10 cellular contexts compared by ENCODE assay signal in genomic region chr3:48655586-48655985, GRCh38. TPM values are rescaled to one million over a fixed set of nuclear protein-coding genes. Genes with fewer than 3 reads are reported as not detected.
DNase-seq lines count a peak whose midpoint lies in the region; ATAC-seq lines count a peak whose summit lies in the region.
"Had no signal": no experiment of that assay in that cellular context is flagged by ENCODE, and none has a peak within 500 bp of the region (broad histone marks: within the 10 kb centered on the region; RNA-seq: fewer than 3 reads in every experiment).

No MANE protein-coding gene starts in this region.

- H3K4me1 Mint-ChIP-seq in CD4-positive, CD25-positive, alpha-beta regulatory T cell, result peaks cover 0 to 22% (median 6%) of the 10 kb centered on the region in 4 donors
- peaks cover 22% of the 10 kb centered on the region for H3K4me1 Mint-ChIP-seq in activated CD4-positive, alpha-beta T cell treated with anti-CD3 and anti-CD28 coated beads, Interleukin-2, amount 10 ng/mL, durations not matched to agents 24 days and 14 days

- peaks cover 4% of the 10 kb centered on the region for H3K27me3 Mint-ChIP-seq in CD4-positive, CD25-positive, alpha-beta regulatory T cell
- peaks cover 2% of the 10 kb centered on the region for H3K27me3 Mint-ChIP-seq in activated CD4-positive, alpha-beta T cell treated with anti-CD3 and anti-CD28 coated beads, Interleukin-2, amount 10 ng/mL, durations not matched to agents 24 days and 14 days

- no peak overlapping the region for H3K9ac ChIP-seq in skeletal muscle tissue (ENCODE audit: low read depth in 1 of 3, low read length in 3 of 3)

- peak overlapping the region; percentile 83 for H3K27ac ChIP-seq in CD4-positive, CD25-positive, alpha-beta regulatory T cell (ENCODE audit: insufficient read depth, low read length, poor library complexity, severe bottlenecking)
- H3K27ac ChIP-seq in epithelial cell of prostate (peak overlapping the region; percentile 35), skeletal muscle tissue (ENCODE audit: low read depth, low read length) (no peak overlapping the region)
- H3K27ac ChIP-seq: SJSA1 had no signal

- H3K4me1 ChIP-seq in CD4-positive, CD25-positive, alpha-beta regulatory T cell (ENCODE audit: control insufficient read depth, insufficient read depth, low read length, poor library complexity, severe bottlenecking), result peaks cover 22% of the 10 kb centered on the region
- H3K4me1 ChIP-seq in skeletal muscle tissue (ENCODE audit: control insufficient read depth in 3 of 3, insufficient read depth in 3 of 3, low read length in 3 of 3), result peaks cover 3 to 20% (median 6%) of the 10 kb centered on the region in 3 donors

- no peaks in the 10 kb centered on the region for H3K36me3 Mint-ChIP-seq in CD4-positive, CD25-positive, alpha-beta regulatory T cell
- peaks cover 8% of the 10 kb centered on the region for H3K36me3 Mint-ChIP-seq in activated CD4-positive, alpha-beta T cell treated with anti-CD3 and anti-CD28 coated beads, Interleukin-2, amount 10 ng/mL, durations not matched to agents 24 days and 14 days (ENCODE audit: low read depth)

- ATAC-seq in CD4-positive, CD25-positive, alpha-beta regulatory T cell (ENCODE audit: low read depth in 2 of 2), result peak; percentile 36 to 44
- ATAC-seq in GM18511 (IDR thresholded peaks at IDR 0.05; ENCODE audit: unreplicated experiment), result no peak
- ATAC-seq in GM19452 (IDR thresholded peaks at IDR 0.05; ENCODE audit: unreplicated experiment), result no peak

- peak overlapping the region; percentile 53 for H3K4me3 ChIP-seq in CD4-positive, CD25-positive, alpha-beta regulatory T cell (ENCODE audit: low read depth, low read length)
- H3K4me3 ChIP-seq in skeletal muscle tissue (ENCODE audit: low read length in 3 of 3), result peak overlapping the region in 2 of 3 donors; percentile 22 to 67

- peak overlapping the region; percentile 81 to 89 (median 88) for H3K27ac Mint-ChIP-seq in CD4-positive, CD25-positive, alpha-beta regulatory T cell
- H3K27ac Mint-ChIP-seq in activated CD4-positive, alpha-beta T cell treated with anti-CD3 and anti-CD28 coated beads, Interleukin-2, amount 10 ng/mL, durations not matched to agents 24 days and 14 days, result peak overlapping the region; percentile 92

- H3K27me3 ChIP-seq in CD4-positive, CD25-positive, alpha-beta regulatory T cell (ENCODE audit: control insufficient read depth, insufficient read depth, low read length), result no peaks in the 10 kb centered on the region
- H3K27me3 ChIP-seq in skeletal muscle tissue (ENCODE audit: control insufficient read depth in 3 of 3, insufficient read depth in 3 of 3, low read length in 3 of 3), result peaks cover 14 to 35% (median 30%) of the 10 kb centered on the region in 3 donors
- H3K27me3 ChIP-seq: SJSA1 had no signal

- H3K9me3 ChIP-seq in CD4-positive, CD25-positive, alpha-beta regulatory T cell (ENCODE audit: control insufficient read depth in 2 of 2, low read length in 2 of 2), result no peaks in the 10 kb centered on the region
- H3K9me3 ChIP-seq in skeletal muscle tissue (ENCODE audit: control insufficient read depth in 3 of 3, low read length in 3 of 3), result no peaks in the 10 kb centered on the region
- H3K9me3 ChIP-seq: SJSA1 had no signal

- peak overlapping the region; percentile 81 to 87 (median 86) for H3K4me3 Mint-ChIP-seq in CD4-positive, CD25-positive, alpha-beta regulatory T cell
- H3K4me3 Mint-ChIP-seq in activated CD4-positive, alpha-beta T cell treated with anti-CD3 and anti-CD28 coated beads, Interleukin-2, amount 10 ng/mL, durations not matched to agents 24 days and 14 days, result peak overlapping the region; percentile 85

- DNase-seq in CD4-positive, CD25-positive, alpha-beta regulatory T cell, result peak; percentile 41 to 78 (median 59)
- peak; percentile 86 for DNase-seq in activated CD4-positive, alpha-beta T cell treated with anti-CD3 and anti-CD28 coated beads, Interleukin-2, amount 10 ng/mL, durations not matched to agents 24 days and 14 days
- DNase-seq in epithelial cell of prostate (ENCODE audit: low read depth, low spot score), result no peak
- DNase-seq in middle frontal gyrus (ENCODE audit: extremely low spot score, low spot score), result no peak
- DNase-seq in NCI-H2196 (lab: John Stamatoyannopoulos, UW; ENCODE audit: unreplicated experiment), result no peak

- intact Hi-C loops in activated CD4-positive, alpha-beta T cell treated with anti-CD3 and anti-CD28 coated beads, Interleukin-2, amount 10 ng/mL, durations not matched to agents 24 days and 14 days (cut with micrococcal nuclease), result no loop called here

- peaks cover 0 to 2% (median 0%) of the 10 kb centered on the region in 7 donors for H3K9me3 Mint-ChIP-seq in CD4-positive, CD25-positive, alpha-beta regulatory T cell
- no peaks in the 10 kb centered on the region for H3K9me3 Mint-ChIP-seq in activated CD4-positive, alpha-beta T cell treated with anti-CD3 and anti-CD28 coated beads, Interleukin-2, amount 10 ng/mL, durations not matched to agents 24 days and 14 days

- H3K36me3 ChIP-seq in CD4-positive, CD25-positive, alpha-beta regulatory T cell (ENCODE audit: control insufficient read depth, insufficient read depth, low read length), result no peaks in the 10 kb centered on the region
- H3K36me3 ChIP-seq in skeletal muscle tissue (ENCODE audit: control insufficient read depth in 3 of 3, insufficient read depth in 3 of 3, low read length in 3 of 3), result no peaks in the 10 kb centered on the region
- H3K36me3 ChIP-seq: SJSA1 had no signal

RNA-seq across cellular contexts. Expression of gene CELSR3, which starts 7.1 kb away (rescaled TPM):
- total RNA-seq in CD4-positive, CD25-positive, alpha-beta regulatory T cell, result 8.8 TPM
- polyA plus RNA-seq in CD4-positive, CD25-positive, alpha-beta regulatory T cell, result under 1 TPM; 0.31 to 0.53 (median 0.37) TPM
- 14.5 and 15.2 TPM in 2 replicates for total RNA-seq in activated CD4-positive, alpha-beta T cell treated with anti-CD3 and anti-CD28 coated beads, Interleukin-2, amount 10 ng/mL, durations not matched to agents 24 days and 14 days
- total RNA-seq in skeletal muscle tissue, result under 0.01 TPM

RNA-seq across cellular contexts. Expression of gene SLC26A6, which starts 20.3 kb away (rescaled TPM):
- 25.1 TPM for total RNA-seq in CD4-positive, CD25-positive, alpha-beta regulatory T cell
- 1 to 10 TPM; 3.2 to 6.7 (median 5.9) TPM for polyA plus RNA-seq in CD4-positive, CD25-positive, alpha-beta regulatory T cell
- total RNA-seq in activated CD4-positive, alpha-beta T cell treated with anti-CD3 and anti-CD28 coated beads, Interleukin-2, amount 10 ng/mL, durations not matched to agents 24 days and 14 days, result 57.2 and 58.2 TPM in 2 replicates
- 9.4 TPM for total RNA-seq in skeletal muscle tissue

RNA-seq across cellular contexts. Expression of gene NCKIPSD, which starts 30.1 kb away (rescaled TPM):
- total RNA-seq in CD4-positive, CD25-positive, alpha-beta regulatory T cell, result 19.2 TPM
- 10 to 100 TPM in 2 of 4 donors, 1 to 10 TPM in 2; 6.4 to 11.6 (median 10.3) TPM for polyA plus RNA-seq in CD4-positive, CD25-positive, alpha-beta regulatory T cell
- total RNA-seq in activated CD4-positive, alpha-beta T cell treated with anti-CD3 and anti-CD28 coated beads, Interleukin-2, amount 10 ng/mL, durations not matched to agents 24 days and 14 days, result 53.1 and 54.1 TPM in 2 replicates
- 3.1 TPM for total RNA-seq in skeletal muscle tissue

RNA-seq across cellular contexts. Expression of gene TMEM89, which starts 34.0 kb away (rescaled TPM):
- not detected for total RNA-seq in CD4-positive, CD25-positive, alpha-beta regulatory T cell
- polyA plus RNA-seq in CD4-positive, CD25-positive, alpha-beta regulatory T cell, result not detected
- 0.64 and 0.89 TPM in 2 replicates for total RNA-seq in activated CD4-positive, alpha-beta T cell treated with anti-CD3 and anti-CD28 coated beads, Interleukin-2, amount 10 ng/mL, durations not matched to agents 24 days and 14 days
- not detected for total RNA-seq in skeletal muscle tissue
- total RNA-seq: renal cortical epithelial cell, SJSA1 had no signal

RNA-seq across cellular contexts. Expression of gene UQCRC1, which starts 46.1 kb away (rescaled TPM):
- total RNA-seq in CD4-positive, CD25-positive, alpha-beta regulatory T cell, result 111 TPM
- 100 to 1,000 TPM; 181 to 234 (median 206) TPM for polyA plus RNA-seq in CD4-positive, CD25-positive, alpha-beta regulatory T cell
- 224 and 235 TPM in 2 replicates for total RNA-seq in activated CD4-positive, alpha-beta T cell treated with anti-CD3 and anti-CD28 coated beads, Interleukin-2, amount 10 ng/mL, durations not matched to agents 24 days and 14 days
- total RNA-seq in skeletal muscle tissue, result 182 TPM

Comparison
In these comparisons a context has a peak if more than half of its experiments do, and no peak if none do; other contexts are left out.
1. ATAC-seq: peak in CD4-positive, CD25-positive, alpha-beta regulatory T cell (2 of 2); none in GM18511 (single experiment) and GM19452 (single experiment).
2. DNase-seq: peak in CD4-positive, CD25-positive, alpha-beta regulatory T cell (3 of 3) and activated CD4-positive, alpha-beta T cell treated with anti-CD3 and anti-CD28 coated beads, Interleukin-2, amount 10 ng/mL, durations not matched to agents 24 days and 14 days (single experiment); none in epithelial cell of prostate (single experiment), middle frontal gyrus (single experiment) and NCI-H2196 (single experiment).